1 cellular context compared by ENCODE assay signal in genomic region chr15:88463870-88464532, GRCh38.
TF ChIP-seq lines count a peak whose summit lies in the region.

No MANE protein-coding gene starts in this region.

TF ChIP-seq in K562, 482 proteins besides CTCF, POLR2A, EP300 and RAD21 (continued from another document):
- no peak for TF ChIP-seq STAT5B (CRISPR knock-in tag; IDR thresholded peaks at IDR 0.05)
- peak; percentile 32; the same call in 1 of the 2 replicates for TF ChIP-seq CBFA2T3 (IDR thresholded peaks at IDR 0.05)
- TF ChIP-seq ELF2 (CRISPR knock-in tag; IDR thresholded peaks at IDR 0.05) = no peak
- no peak for TF ChIP-seq MCM7 (IDR thresholded peaks at IDR 0.05)
